Comparison of ENCODE assay signal across 19 cellular contexts in genomic region chr9:127808347-127809001, GRCh38. TPM values are rescaled to one million over a fixed set of nuclear protein-coding genes. Genes with fewer than 3 reads are reported as not detected.
DNase-seq lines count a peak whose midpoint lies in the region; ATAC-seq and TF ChIP-seq lines count a peak whose summit lies in the region.
"Had no signal": no experiment of that assay in that cellular context is flagged by ENCODE, and none has a peak within 500 bp of the region (broad histone marks: within the 10 kb centered on the region; RNA-seq: fewer than 3 reads in every experiment).

No MANE protein-coding gene starts in this region.

- no peak overlapping the region for H3K4me3 Mint-ChIP-seq in activated CD4-positive, alpha-beta T cell treated with anti-CD3 and anti-CD28 coated beads, Interleukin-2, amount 10 ng/mL, durations not matched to agents 7 days and 5 days
- no peak overlapping the region for H3K4me3 Mint-ChIP-seq in activated T-helper 17 cell treated with anti-CD3 and anti-CD28 coated beads, Interleukin-2, amount 50 U/mL, for 72 hours

- no peak for TF ChIP-seq POLR2A in testis (IDR thresholded peaks at IDR 0.05)

- peak overlapping the region; percentile 36 for H3K27ac Mint-ChIP-seq in activated CD4-positive, alpha-beta T cell treated with anti-CD3 and anti-CD28 coated beads, Interleukin-2, amount 10 ng/mL, durations not matched to agents 7 days and 5 days
- H3K27ac Mint-ChIP-seq in activated T-helper 17 cell treated with anti-CD3 and anti-CD28 coated beads, Interleukin-2, amount 50 U/mL, for 72 hours = no peak overlapping the region
- H3K27ac Mint-ChIP-seq: H9 had no signal

- H3K9me3 Mint-ChIP-seq in activated CD4-positive, alpha-beta T cell treated with anti-CD3 and anti-CD28 coated beads, Interleukin-2, amount 10 ng/mL, durations not matched to agents 7 days and 5 days = no peaks in the 10 kb centered on the region
- H3K9me3 Mint-ChIP-seq in activated T-helper 17 cell treated with anti-CD3 and anti-CD28 coated beads, Interleukin-2, amount 50 U/mL, for 72 hours = no peaks in the 10 kb centered on the region
- H3K9me3 Mint-ChIP-seq: H9 had no signal

- ATAC-seq in right cardiac atrium = no peak
- no peak for ATAC-seq in activated T-helper 17 cell treated with anti-CD3 and anti-CD28 coated beads, Interleukin-2, amount 50 U/mL, for 72 hours (replicated peaks)
- ATAC-seq in HG03460 (IDR thresholded peaks at IDR 0.05; ENCODE audit: unreplicated experiment) = no peak
- ATAC-seq: GM12878 had no signal

- H3K9me3 ChIP-seq in BLaER1 (no peaks in the 10 kb centered on the region), NT2/D1 (ENCODE audit: insufficient read depth, low read length) (no peaks in the 10 kb centered on the region), right cardiac atrium (ENCODE audit: control insufficient read depth, low read length) (no peaks in the 10 kb centered on the region), testis (no peaks in the 10 kb centered on the region)
- H3K9me3 ChIP-seq: Caco-2, Peyer's patch had no signal

- peaks cover 25% of the 10 kb centered on the region for H3K4me1 Mint-ChIP-seq in activated CD4-positive, alpha-beta T cell treated with anti-CD3 and anti-CD28 coated beads, Interleukin-2, amount 10 ng/mL, durations not matched to agents 7 days and 5 days
- H3K4me1 Mint-ChIP-seq in activated T-helper 17 cell treated with anti-CD3 and anti-CD28 coated beads, Interleukin-2, amount 50 U/mL, for 72 hours = no peaks in the 10 kb centered on the region

- peak overlapping the region; percentile 96 for H3K4me2 ChIP-seq in BLaER1

- H3K4me3 ChIP-seq in BLaER1 (peak overlapping the region; percentile 44), NT2/D1 (ENCODE audit: insufficient read length, low read depth) (no peak overlapping the region), right cardiac atrium (ENCODE audit: low read length) (no peak overlapping the region), testis (no peak overlapping the region)
- H3K4me3 ChIP-seq: GM12878 had no signal

- CTCF ChIA-PET in activated CD4-positive, alpha-beta T cell treated with anti-CD3 and anti-CD28 coated beads, Interleukin-2, amount 10 ng/mL, durations not matched to agents 7 days and 5 days (lab: Charles Lee) = interaction anchor here (0.6 to 1.5 kb wide), 2 partner anchors 62 to 1024 kb away, joined by 3 to 5 read pairs; no protein-coding TSS in a partner anchor

- H3K27ac ChIP-seq in BLaER1 (peak overlapping the region; percentile 98), right cardiac atrium (ENCODE audit: low read length) (no peak overlapping the region), testis (no peak overlapping the region)
- H3K27ac ChIP-seq: HL-60, Peyer's patch had no signal

- WGBS in right cardiac atrium = 86% methylated on average over 17 of the region's 17 CpGs
- WGBS in testis, 2 donors = 73 to 84% methylated on average over 4 to 17 of the region's 17 CpGs

- intact Hi-C loops in right cardiac atrium (cut with DNase I) (loop anchor here in 2 of 4 donors (10.0 kb wide), 1 partner anchor 66 kb away; the partner anchor contains the start of gene AK1 (in 2 of the 2)), testis (cut with DNase I; ENCODE audit: low total_unique reads) (no loop called here)

- H3K36me3 ChIP-seq in BLaER1 (peaks cover 94% of the 10 kb centered on the region), NT2/D1 (ENCODE audit: insufficient read depth, insufficient read length, low read length) (peaks cover 87% of the 10 kb centered on the region), testis (ENCODE audit: low read depth, missing control alignments) (no peaks in the 10 kb centered on the region)

- H3K4me1 ChIP-seq in BLaER1 (peaks cover 82% of the 10 kb centered on the region), NT2/D1 (ENCODE audit: insufficient read depth, insufficient read length) (peaks cover 15% of the 10 kb centered on the region), right cardiac atrium (ENCODE audit: control insufficient read depth, insufficient read depth, low read length) (peaks cover 6% of the 10 kb centered on the region), testis (peaks cover 15% of the 10 kb centered on the region)

- no peak for TF ChIP-seq CTCF in testis (IDR thresholded peaks at IDR 0.05)

- H3K36me3 Mint-ChIP-seq in activated CD4-positive, alpha-beta T cell treated with anti-CD3 and anti-CD28 coated beads, Interleukin-2, amount 10 ng/mL, durations not matched to agents 7 days and 5 days (ENCODE audit: low read depth) = peaks cover 25% of the 10 kb centered on the region
- H3K36me3 Mint-ChIP-seq in activated T-helper 17 cell treated with anti-CD3 and anti-CD28 coated beads, Interleukin-2, amount 50 U/mL, for 72 hours (ENCODE audit: low read depth) = peaks cover 81% of the 10 kb centered on the region

- H3K27me3 ChIP-seq in BLaER1 = no peaks in the 10 kb centered on the region
- no peaks in the 10 kb centered on the region for H3K27me3 ChIP-seq in NT2/D1 (ENCODE audit: insufficient read depth, insufficient read length)
- no peaks in the 10 kb centered on the region for H3K27me3 ChIP-seq in right cardiac atrium (ENCODE audit: control insufficient read depth, insufficient read depth)
- H3K27me3 ChIP-seq in testis = no peaks in the 10 kb centered on the region
- H3K27me3 ChIP-seq: Peyer's patch had no signal

- peaks cover 95% of the 10 kb centered on the region for H4K20me1 ChIP-seq in BLaER1

- no peaks in the 10 kb centered on the region for H3K27me3 Mint-ChIP-seq in activated CD4-positive, alpha-beta T cell treated with anti-CD3 and anti-CD28 coated beads, Interleukin-2, amount 10 ng/mL, durations not matched to agents 7 days and 5 days
- H3K27me3 Mint-ChIP-seq in activated T-helper 17 cell treated with anti-CD3 and anti-CD28 coated beads, Interleukin-2, amount 50 U/mL, for 72 hours = no peaks in the 10 kb centered on the region

- POLR2A ChIA-PET in activated CD4-positive, alpha-beta T cell treated with anti-CD3 and anti-CD28 coated beads, Interleukin-2, amount 10 ng/mL, durations not matched to agents 7 days and 5 days (lab: Charles Lee) = no interaction called here

- no peak for DNase-seq in activated CD4-positive, alpha-beta T cell treated with anti-CD3 and anti-CD28 coated beads, Interleukin-2, amount 10 ng/mL, durations not matched to agents 7 days and 5 days
- DNase-seq in activated CD4-positive, alpha-beta T cell treated with anti-CD3 and anti-CD28 coated beads for 48 hours = no peak
- DNase-seq in NT2/D1 (ENCODE audit: low read depth, low spot score) = no peak
- DNase-seq in right cardiac atrium = peak; percentile 43 to 75 (median 74)
- DNase-seq in testis = no peak
- DNase-seq: Caco-2, H9, KG1, NCI-H1105, NCI-H187, NCI-H446 treated with DMSO at 0.1 percent for 48 hours, NCI-H748 treated with DMSO at 0.1 percent for 48 hours, Peyer's patch had no signal

- H3K9ac ChIP-seq in BLaER1 (peak overlapping the region; percentile 99; the same call in 1 of the 2 replicates), NT2/D1 (ENCODE audit: insufficient read length, low read depth) (peak overlapping the region; percentile 25)

RNA-seq across cellular contexts. Expression of gene FPGS, which starts 5.8 kb away (rescaled TPM):
- total RNA-seq in activated CD4-positive, alpha-beta T cell treated with anti-CD3 and anti-CD28 coated beads, Interleukin-2, amount 10 ng/mL, durations not matched to agents 7 days and 5 days = 10 to 100 TPM; 66.7 to 78.1 TPM
- total RNA-seq in right cardiac atrium = 10 to 100 TPM; 34.1 to 53.1 (median 45.6) TPM
- polyA plus RNA-seq in right cardiac atrium = 30.1 TPM
- total RNA-seq in testis = 100 to 1,000 TPM in 1 of 2 donors, 10 to 100 TPM in 1; 99.3 to 105 TPM
- 37.9 TPM for polyA plus RNA-seq in testis (ENCODE audit: insufficient read depth, low read depth, low replicate concordance)
- total RNA-seq in activated T-helper 17 cell treated with anti-CD3 and anti-CD28 coated beads, Interleukin-2, amount 50 U/mL, for 72 hours = 10 to 100 TPM; 56.7 to 95.6 TPM

RNA-seq across cellular contexts. Expression of gene CDK9, which starts 22.6 kb away (rescaled TPM):
- total RNA-seq in activated CD4-positive, alpha-beta T cell treated with anti-CD3 and anti-CD28 coated beads, Interleukin-2, amount 10 ng/mL, durations not matched to agents 7 days and 5 days = 100 to 1,000 TPM in 1 of 2 experiments, 10 to 100 TPM in 1; 99.4 to 110 TPM
- total RNA-seq in right cardiac atrium (10 to 100 TPM; 49.0 to 62.5 (median 58.6) TPM), testis (100 to 1,000 TPM; 136 to 163 TPM)
- polyA plus RNA-seq in right cardiac atrium (37.3 TPM), testis (ENCODE audit: insufficient read depth, low read depth, low replicate concordance) (77.1 TPM)
- total RNA-seq in activated T-helper 17 cell treated with anti-CD3 and anti-CD28 coated beads, Interleukin-2, amount 50 U/mL, for 72 hours = 10 to 100 TPM; 82.8 to 94.2 TPM

RNA-seq across cellular contexts. Expression of gene SH2D3C, which starts 30.0 kb away (rescaled TPM):
- 10 to 100 TPM; 67.9 to 71.4 TPM for total RNA-seq in activated CD4-positive, alpha-beta T cell treated with anti-CD3 and anti-CD28 coated beads, Interleukin-2, amount 10 ng/mL, durations not matched to agents 7 days and 5 days
- total RNA-seq in right cardiac atrium (10 to 100 TPM in 3 of 4 donors, 1 to 10 TPM in 1; 9.4 to 15.5 (median 12.7) TPM), testis (1 to 10 TPM; 6.6 to 9.6 TPM)
- polyA plus RNA-seq in right cardiac atrium (17.4 TPM), testis (ENCODE audit: insufficient read depth, low read depth, low replicate concordance) (8.8 TPM)
- 10 to 100 TPM; 27.6 to 46.8 TPM for total RNA-seq in activated T-helper 17 cell treated with anti-CD3 and anti-CD28 coated beads, Interleukin-2, amount 50 U/mL, for 72 hours
- total RNA-seq: MCF 10A had no signal

RNA-seq across cellular contexts. Expression of gene ENG, which starts 46.0 kb away (rescaled TPM):
- 10 to 100 TPM; 17.2 to 17.3 TPM for total RNA-seq in activated CD4-positive, alpha-beta T cell treated with anti-CD3 and anti-CD28 coated beads, Interleukin-2, amount 10 ng/mL, durations not matched to agents 7 days and 5 days
- total RNA-seq in right cardiac atrium = 100 to 1,000 TPM; 275 to 462 (median 364) TPM
- polyA plus RNA-seq in right cardiac atrium = 362 TPM
- total RNA-seq in testis = 100 to 1,000 TPM; 132 to 214 TPM
- polyA plus RNA-seq in testis (ENCODE audit: insufficient read depth, low read depth, low replicate concordance) = 144 TPM
- total RNA-seq in activated T-helper 17 cell treated with anti-CD3 and anti-CD28 coated beads, Interleukin-2, amount 50 U/mL, for 72 hours = 10 to 100 TPM in 1 of 2 donors, 1 to 10 TPM in 1; 10.0 to 18.7 TPM

Comparison
In these comparisons a context has a peak if more than half of its experiments do, and no peak if none do; other contexts are left out.
1. DNase-seq: peak in right cardiac atrium (3 of 3); none in activated CD4-positive, alpha-beta T cell treated with anti-CD3 and anti-CD28 coated beads, Interleukin-2, amount 10 ng/mL, durations not matched to agents 7 days and 5 days (single experiment), activated CD4-positive, alpha-beta T cell treated with anti-CD3 and anti-CD28 coated beads for 48 hours (single experiment), NT2/D1 (single experiment) and testis (single experiment).